In genomic region chr14:75295491-75296338, GRCh38 we compare ENCODE assay signal across 8 cellular contexts. TPM values are rescaled to one million over a fixed set of nuclear protein-coding genes. Genes with fewer than 3 reads are reported as not detected.
DNase-seq lines count a peak whose midpoint lies in the region; TF ChIP-seq lines count a peak whose summit lies in the region.

No MANE protein-coding gene starts in this region.

- peak overlapping the region; percentile 86 to 98 (median 92) for H3K4me3 Mint-ChIP-seq in IgD-negative memory B cell
- peak overlapping the region; percentile 77 for H3K4me3 Mint-ChIP-seq in nephron progenitor cell

- no peaks in the 10 kb centered on the region for H3K27me3 Mint-ChIP-seq in IgD-negative memory B cell
- H3K27me3 Mint-ChIP-seq in nephron progenitor cell (ENCODE audit: low read depth, poor library complexity) = peaks cover 7% of the 10 kb centered on the region

- DNase-seq in DMS153 (lab: John Stamatoyannopoulos, UW) (peak; percentile 22), SHP77 (lab: John Stamatoyannopoulos, UW) (peak; percentile 18 to 67), activated gamma-delta T cell treated with Interleukin-2 at 50 U/mL for 16 hours (peak; percentile 70), foreskin fibroblast (peak; percentile 55 to 88), nephron progenitor cell (peak; percentile 88), superior temporal gyrus (ENCODE audit: extremely low spot score) (peak; percentile 91), NCI-H774 (lab: John Stamatoyannopoulos, UW) (no peak)

- peak overlapping the region; percentile 89 to 99 (median 89) for H3K27ac Mint-ChIP-seq in IgD-negative memory B cell
- H3K27ac Mint-ChIP-seq in nephron progenitor cell = peak overlapping the region; percentile 83

- H3K36me3 Mint-ChIP-seq in IgD-negative memory B cell = no peaks in the 10 kb centered on the region
- H3K36me3 Mint-ChIP-seq in nephron progenitor cell (ENCODE audit: low read depth) = no peaks in the 10 kb centered on the region

- H3K9me3 Mint-ChIP-seq in IgD-negative memory B cell (no peaks in the 10 kb centered on the region), nephron progenitor cell (no peaks in the 10 kb centered on the region)

- peak overlapping the region; percentile 75 to 86 for H3K4me3 ChIP-seq in foreskin fibroblast (ENCODE audit: low read depth in 1 of 2, low read length in 2 of 2)

- TF ChIP-seq CTCF in foreskin fibroblast (IDR thresholded peaks at IDR 0.05; ENCODE audit: low read depth, low read length) = peak; percentile 99
- peak; percentile 93 for TF ChIP-seq CTCF in nephron progenitor cell (IDR thresholded peaks at IDR 0.05)

- H3K4me1 Mint-ChIP-seq in IgD-negative memory B cell (peaks cover 12 to 18% (median 17%) of the 10 kb centered on the region in 3 donors), nephron progenitor cell (peaks cover 41% of the 10 kb centered on the region)

RNA-seq across cellular contexts. Expression of gene FOS, which starts 17.1 kb away (rescaled TPM):
- polyA plus RNA-seq in IgD-negative memory B cell = 487 TPM
